ENCODE assay signal across 34 cellular contexts in the genomic region with DNA sequence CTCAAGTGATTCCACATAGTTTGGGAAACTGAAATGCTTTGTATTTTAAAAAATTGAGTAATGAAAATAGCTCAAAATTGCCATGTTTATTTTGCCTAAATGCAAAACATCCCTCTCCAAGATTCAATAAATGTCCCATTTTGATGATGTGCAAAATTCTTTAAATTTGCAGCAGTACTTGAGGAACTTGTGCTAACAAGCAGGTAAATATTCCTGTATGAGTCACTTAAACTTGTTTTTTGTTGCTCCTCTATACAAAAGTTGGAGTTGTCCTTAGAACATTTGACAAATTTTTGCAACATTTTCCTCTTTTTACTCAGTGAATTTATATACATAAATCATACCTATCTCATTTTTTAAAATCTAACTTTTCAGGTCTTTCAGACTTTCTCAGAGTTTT.
"Had no signal": no experiment of that assay in that cellular context is flagged by ENCODE, and none has a peak within 500 bp of the region (broad histone marks: within the 10 kb centered on the region; RNA-seq: fewer than 3 reads in every experiment).

No MANE protein-coding gene starts in this region.

- H3K27me3 Mint-ChIP-seq: activated B cell treated with CpG ODN at 0.5 μM for 24 hours; activated CD8-positive, alpha-beta T cell treated with anti-CD3 and anti-CD28 coated beads for 36 hours; activated naive CD4-positive, alpha-beta T cell treated with anti-CD3 and anti-CD28 coated beads, Interleukin-2, amount 50 U/mL, for 24 hours; activated naive CD8-positive, alpha-beta T cell treated with anti-CD3 and anti-CD28 coated beads for 36 hours; activated naive CD8-positive, alpha-beta T cell treated with anti-CD3 and anti-CD28 coated beads, Interleukin-2, amount 50 U/mL, for 24 hours; activated T-helper 17 cell treated with anti-CD3 and anti-CD28 coated beads, Interleukin-2, amount 50 U/mL, for 72 hours; effector memory CD8-positive, alpha-beta T cell; T-helper 17 cell had no signal

- H3K9me3 ChIP-seq: adrenal gland, body of pancreas, colonic mucosa, gastrocnemius medialis had no signal

- H3K4me1 Mint-ChIP-seq: activated B cell treated with CpG ODN at 0.5 μM for 24 hours; activated naive CD4-positive, alpha-beta T cell treated with anti-CD3 and anti-CD28 coated beads, Interleukin-2, amount 50 U/mL, for 24 hours; activated naive CD8-positive, alpha-beta T cell treated with anti-CD3 and anti-CD28 coated beads for 36 hours; activated naive CD8-positive, alpha-beta T cell treated with anti-CD3 and anti-CD28 coated beads, Interleukin-2, amount 50 U/mL, for 24 hours; activated T-helper 17 cell treated with anti-CD3 and anti-CD28 coated beads, Interleukin-2, amount 50 U/mL, for 72 hours; T-helper 17 cell had no signal

- H3K27ac Mint-ChIP-seq: activated B cell treated with CpG ODN at 0.5 μM for 24 hours; activated CD8-positive, alpha-beta T cell treated with anti-CD3 and anti-CD28 coated beads for 36 hours; activated naive CD4-positive, alpha-beta T cell treated with anti-CD3 and anti-CD28 coated beads for 36 hours; activated naive CD4-positive, alpha-beta T cell treated with anti-CD3 and anti-CD28 coated beads, Interleukin-2, amount 50 U/mL, for 24 hours; activated naive CD8-positive, alpha-beta T cell treated with anti-CD3 and anti-CD28 coated beads for 36 hours; activated naive CD8-positive, alpha-beta T cell treated with anti-CD3 and anti-CD28 coated beads, Interleukin-2, amount 50 U/mL, for 24 hours; activated T-helper 17 cell treated with anti-CD3 and anti-CD28 coated beads, Interleukin-2, amount 50 U/mL, for 72 hours; effector memory CD8-positive, alpha-beta T cell; T-helper 17 cell; T-helper 2 cell treated with Interferon-gamma antibody and Interleukin-4, amounts not matched to agents 5 μg/mL and 100 μg/mL, for 36 hours had no signal

- H3K36me3 Mint-ChIP-seq: activated naive CD4-positive, alpha-beta T cell treated with anti-CD3 and anti-CD28 coated beads, Interleukin-2, amount 50 U/mL, for 24 hours had no signal

- H3K9me3 Mint-ChIP-seq: activated CD8-positive, alpha-beta T cell treated with anti-CD3 and anti-CD28 coated beads for 36 hours; activated naive CD4-positive, alpha-beta T cell treated with anti-CD3 and anti-CD28 coated beads, Interleukin-2, amount 50 U/mL, for 24 hours had no signal

- H3K27ac ChIP-seq: adrenal gland, body of pancreas, cardiac muscle cell, colonic mucosa, gastrocnemius medialis, heart left ventricle, WERI-Rb-1 had no signal

- H3K4me1 ChIP-seq: adrenal gland, body of pancreas, colonic mucosa, gastrocnemius medialis, heart left ventricle had no signal

- H3K36me3 ChIP-seq: adrenal gland, cardiac muscle cell, colonic mucosa, gastrocnemius medialis, heart left ventricle, WERI-Rb-1 had no signal

- ATAC-seq: activated CD4-positive, CD25-positive, alpha-beta regulatory T cell treated with anti-CD3 and anti-CD28 coated beads, Interleukin-2, amount 50 U/mL, for 24 hours; activated CD8-positive, alpha-beta T cell treated with anti-CD3 and anti-CD28 coated beads for 36 hours; activated naive CD8-positive, alpha-beta T cell treated with anti-CD3 and anti-CD28 coated beads, Interleukin-2, amount 50 U/mL, for 24 hours; activated T-cell treated with anti-CD3 and anti-CD28 coated beads, Interleukin-2, amount 50 U/mL, for 4 hours; activated T-helper 17 cell treated with anti-CD3 and anti-CD28 coated beads, Interleukin-2, amount 50 U/mL, for 72 hours; body of pancreas; effector memory CD8-positive, alpha-beta T cell; esophagus mucosa; gastrocnemius medialis; heart left ventricle; T-helper 17 cell had no signal

- H3K4me3 ChIP-seq: adrenal gland, body of pancreas, cardiac muscle cell, colonic mucosa, gastrocnemius medialis, heart left ventricle had no signal

- DNase-seq: activated B cell treated with CpG ODN at 0.5 μM for 24 hours; activated CD4-positive, alpha-beta T cell treated with anti-CD3 and anti-CD28 coated beads for 48 hours; activated CD4-positive, alpha-beta T cell treated with anti-CD3 and anti-CD28 coated beads, Interleukin-2, amount 50 U/mL, for 1 hour; activated CD4-positive, alpha-beta T cell treated with anti-CD3 and anti-CD28 coated beads, Interleukin-2, amount 50 U/mL, for 48 hours; activated CD8-positive, alpha-beta memory T cell treated with anti-CD3 and anti-CD28 coated beads for 24 hours; activated CD8-positive, alpha-beta T cell treated with anti-CD3 and anti-CD28 coated beads for 36 hours; activated effector memory CD4-positive, alpha-beta T cell treated with anti-CD3 and anti-CD28 coated beads, Interleukin-2, amount 50 U/mL, for 16 hours; activated naive CD4-positive, alpha-beta T cell treated with anti-CD3 and anti-CD28 coated beads for 36 hours; activated naive CD8-positive, alpha-beta T cell treated with anti-CD3 and anti-CD28 coated beads for 36 hours; activated naive CD8-positive, alpha-beta T cell treated with anti-CD3 and anti-CD28 coated beads, Interleukin-2, amount 50 U/mL, for 24 hours; activated T-cell treated with anti-CD3 and anti-CD28 coated beads, Interleukin-2, amount 50 U/mL, for 4 hours; adrenal gland; amygdala; aorta; body of pancreas; central memory CD4-positive, alpha-beta T cell; cerebellar nuclear complex; colonic mucosa; effector CD4-positive, alpha-beta T cell; effector memory CD8-positive, alpha-beta T cell; foreskin fibroblast; gastrocnemius medialis; glutamatergic neuron; heart left ventricle; T-helper 1 cell; T-helper 17 cell; T1000; WERI-Rb-1 had no signal

- H3K4me3 Mint-ChIP-seq: activated B cell treated with CpG ODN at 0.5 μM for 24 hours; activated CD8-positive, alpha-beta T cell treated with anti-CD3 and anti-CD28 coated beads for 36 hours; activated naive CD4-positive, alpha-beta T cell treated with anti-CD3 and anti-CD28 coated beads for 36 hours; activated naive CD4-positive, alpha-beta T cell treated with anti-CD3 and anti-CD28 coated beads, Interleukin-2, amount 50 U/mL, for 24 hours; activated naive CD8-positive, alpha-beta T cell treated with anti-CD3 and anti-CD28 coated beads for 36 hours; activated naive CD8-positive, alpha-beta T cell treated with anti-CD3 and anti-CD28 coated beads, Interleukin-2, amount 50 U/mL, for 24 hours; activated T-cell treated with anti-CD3 and anti-CD28 coated beads, Interleukin-2, amount 50 U/mL, for 4 hours; activated T-helper 17 cell treated with anti-CD3 and anti-CD28 coated beads, Interleukin-2, amount 50 U/mL, for 72 hours; effector memory CD8-positive, alpha-beta T cell; T-helper 17 cell; T-helper 2 cell treated with Interferon-gamma antibody and Interleukin-4, amounts not matched to agents 5 μg/mL and 100 μg/mL, for 36 hours had no signal

- H3K27me3 ChIP-seq: adrenal gland, body of pancreas, cardiac muscle cell, colonic mucosa, gastrocnemius medialis, heart left ventricle had no signal
